1 cellular context compared by ENCODE assay signal in genomic region chr17:19354123-19354522, GRCh38.
TF ChIP-seq lines count a peak whose summit lies in the region.

No MANE protein-coding gene starts in this region.

TF ChIP-seq in endothelial cell of umbilical vein, 7 proteins besides CTCF, POLR2A, EP300 and RAD21:
- TF ChIP-seq EZH2 (IDR thresholded peaks at IDR 0.05; ENCODE audit: borderline replicate concordance, low read depth, low read length, severe bottlenecking) (no peak), FOS (IDR thresholded peaks at IDR 0.05; ENCODE audit: borderline replicate concordance, insufficient read depth, low read length) (peak; percentile 62)
